Comparison of ENCODE assay signal across 18 cellular contexts in genomic region chr4:152448038-152448437, GRCh38.
"Had no signal": no experiment of that assay in that cellular context is flagged by ENCODE, and none has a peak within 500 bp of the region (broad histone marks: within the 10 kb centered on the region; RNA-seq: fewer than 3 reads in every experiment).

No MANE protein-coding gene starts in this region.

- DNase-seq: activated CD4-positive, CD25-positive, alpha-beta regulatory T cell treated with anti-CD3 and anti-CD28 coated beads, Interleukin-2, amount 50 U/mL, for 72 hours; activated CD8-positive, alpha-beta memory T cell treated with anti-CD3 and anti-CD28 coated beads for 24 hours; activated CD8-positive, alpha-beta memory T cell treated with anti-CD3 and anti-CD28 coated beads, Interleukin-2, amount 50 U/mL, for 48 hours; activated effector memory CD4-positive, alpha-beta T cell treated with Interleukin-2 at 50 U/mL for 16 hours; activated naive CD4-positive, alpha-beta T cell treated with anti-CD3 and anti-CD28 coated beads, Interleukin-2, amount 10 ng/mL, durations not matched to agents 7 days and 5 days; activated T-cell treated with anti-CD3 and anti-CD28 coated beads, Interleukin-2, amount 50 U/mL, for 48 hours; aorta; brain microvascular endothelial cell; central memory CD4-positive, alpha-beta T cell; colonic mucosa; lower lobe of right lung; sigmoid colon; spleen; stimulated activated CD4-positive, alpha-beta T cell treated with anti-CD3 and anti-CD28 coated beads, Interleukin-4, amount 100 ng/mL, for 4 hours; T-helper 9 cell; testis; upper lobe of right lung had no signal

- FAIRE-seq: frontal cortex had no signal
